In the genomic region with DNA sequence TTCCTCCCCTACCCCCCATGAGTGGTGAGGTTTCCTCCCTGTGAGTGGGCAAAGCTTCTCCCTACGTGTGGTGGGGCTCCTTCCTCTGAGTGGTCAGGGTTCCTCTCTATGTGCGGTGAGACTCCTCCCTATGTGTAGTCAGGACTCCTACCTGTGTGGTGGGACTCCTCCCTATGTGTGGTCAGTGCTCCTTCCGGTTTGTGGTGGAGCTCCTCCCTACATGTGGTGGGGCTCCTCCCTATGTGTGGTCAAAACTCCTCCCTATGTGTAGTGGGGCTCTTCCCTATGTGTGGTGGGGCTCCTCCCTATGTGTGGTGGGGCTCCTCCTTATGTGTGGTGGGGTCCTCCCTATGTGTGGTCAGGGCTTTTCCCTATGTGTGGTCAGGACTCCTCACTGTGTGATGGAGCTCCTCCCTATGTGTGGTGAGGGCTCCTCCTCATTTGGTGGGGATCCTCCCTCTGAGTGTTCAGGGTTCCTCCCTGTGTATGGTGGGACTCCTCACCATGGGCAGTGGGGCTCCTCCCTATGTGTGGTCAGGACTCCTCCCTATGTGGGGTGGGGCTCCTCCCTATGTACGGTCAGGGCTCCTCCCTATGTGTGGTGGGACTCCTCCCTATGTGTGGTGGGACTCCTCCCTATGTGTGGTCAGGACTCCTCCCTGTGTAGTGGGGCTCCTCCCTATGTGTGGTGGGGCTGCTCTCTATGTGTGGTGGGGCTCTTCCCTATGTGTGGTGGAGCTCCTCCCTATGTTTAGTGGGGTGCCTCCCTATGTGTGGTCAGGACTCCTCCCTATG, we compare ENCODE assay signal across 1 cellular context.
TF ChIP-seq lines count a peak whose summit lies in the region.

No MANE protein-coding gene starts in this region.

TF ChIP-seq in HCT116, 20 proteins besides CTCF, POLR2A, EP300 and RAD21:
- TF ChIP-seq, protein P1, sequence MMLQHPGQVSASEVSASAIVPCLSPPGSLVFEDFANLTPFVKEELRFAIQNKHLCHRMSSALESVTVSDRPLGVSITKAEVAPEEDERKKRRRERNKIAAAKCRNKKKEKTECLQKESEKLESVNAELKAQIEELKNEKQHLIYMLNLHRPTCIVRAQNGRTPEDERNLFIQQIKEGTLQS (IDR thresholded peaks at IDR 0.05): no peak
- no peak for TF ChIP-seq POLR2AphosphoS5 (IDR thresholded peaks at IDR 0.05; ENCODE audit: low read depth, low read length)
- TF ChIP-seq TCF7L2 (IDR thresholded peaks at IDR 0.05; ENCODE audit: borderline replicate concordance, extremely low read depth, insufficient read depth, insufficient read length): no peak
- TF ChIP-seq CBX3 (IDR thresholded peaks at IDR 0.05; ENCODE audit: low read depth): no peak
- no peak for TF ChIP-seq JUND (IDR thresholded peaks at IDR 0.05)
- TF ChIP-seq ELF1 (IDR thresholded peaks at IDR 0.05; ENCODE audit: borderline replicate concordance, low read depth): no peak
- TF ChIP-seq EZH2 (IDR thresholded peaks at IDR 0.05): no peak
- TF ChIP-seq ZNF274 (IDR thresholded peaks at IDR 0.05; ENCODE audit: low read depth, low read length): no peak
